Comparison of ENCODE assay signal across 30 cellular contexts in the genomic region with DNA sequence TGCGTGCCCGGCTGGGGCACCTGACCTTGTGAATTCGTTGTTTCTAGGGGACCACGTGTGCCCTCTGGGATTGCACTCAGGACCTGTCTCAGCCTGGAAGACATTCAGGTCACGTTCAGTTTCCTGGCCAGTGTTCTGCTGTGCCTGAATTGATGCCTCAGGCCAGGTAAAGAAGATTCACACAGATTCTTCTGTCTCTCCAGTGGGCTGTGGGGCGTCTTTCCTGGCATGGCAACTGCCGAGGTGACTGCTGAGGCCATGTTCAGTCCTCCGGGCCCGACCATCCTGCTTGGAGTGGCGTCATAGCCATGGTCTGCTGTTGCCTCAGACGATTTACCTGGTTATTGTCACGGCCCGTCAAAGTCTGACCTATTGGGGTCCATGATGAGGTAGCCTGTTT.
"Had no signal": no experiment of that assay in that cellular context is flagged by ENCODE, and none has a peak within 500 bp of the region (broad histone marks: within the 10 kb centered on the region; RNA-seq: fewer than 3 reads in every experiment).

No MANE protein-coding gene starts in this region.

- H3K4me1 ChIP-seq: ascending aorta had no signal

- H3K27me3 ChIP-seq: ascending aorta had no signal

- ATAC-seq: activated CD8-positive, alpha-beta T cell treated with anti-CD3 and anti-CD28 coated beads for 36 hours; activated T-cell treated with anti-CD3 and anti-CD28 coated beads, Interleukin-2, amount 50 U/mL, for 72 hours; activated T-helper 17 cell treated with anti-CD3 and anti-CD28 coated beads, Interleukin-2, amount 50 U/mL, for 72 hours; Right ventricle myocardium inferior had no signal

- FAIRE-seq: RCC 7860 had no signal

- DNase-seq: activated CD4-positive, alpha-beta T cell treated with anti-CD3 and anti-CD28 coated beads, Interleukin-2, amount 10 ng/mL, durations not matched to agents 24 days and 14 days; activated CD4-positive, alpha-beta T cell treated with anti-CD3 and anti-CD28 coated beads, Interleukin-2, amount 50 U/mL, for 4 hours; activated CD8-positive, alpha-beta T cell treated with anti-CD3 and anti-CD28 coated beads for 36 hours; activated effector memory CD4-positive, alpha-beta T cell treated with anti-CD3 and anti-CD28 coated beads, Interleukin-2, amount 50 U/mL, for 16 hours; activated naive CD4-positive, alpha-beta T cell; activated naive CD4-positive, alpha-beta T cell treated with anti-CD3 and anti-CD28 coated beads, Interleukin-2, amount 50 U/mL, for 16 hours; activated naive CD8-positive, alpha-beta T cell treated with anti-CD3 and anti-CD28 coated beads for 36 hours; activated T-cell treated with anti-CD3 and anti-CD28 coated beads, Interleukin-2, amount 50 U/mL, for 1 hour; activated T-cell treated with anti-CD3 and anti-CD28 coated beads, Interleukin-2, amount 50 U/mL, for 72 hours; amygdala; Kasumi-1; KG1; MM.1S; MV-4-11; NCI-H1092; NCI-H1436 treated with DMSO at 0.1 percent for 48 hours; NCI-H1694 treated with DMSO at 0.1 percent for 48 hours; NCI-H2029; NCI-H510A; NCI-H526; NCI-H748 treated with DMSO at 0.1 percent for 48 hours; NK-92 treated with Interleukin-12 subunit alpha and Interleukin-12 subunit beta, amount 100 ng/mL, for 24 hours; PC-9; SIG-M5; T1000 had no signal

- H2AFZ ChIP-seq: PC-9 had no signal

- H3K4me2 ChIP-seq: PC-9 had no signal

- H3K27ac ChIP-seq: ascending aorta, PC-9, RWPE1 had no signal

- H3K4me3 ChIP-seq: ascending aorta, PC-9 had no signal
